ENCODE assay signal across 18 cellular contexts in genomic region chr1:22816063-22816775, GRCh38.
DNase-seq lines count a peak whose midpoint lies in the region; ATAC-seq and TF ChIP-seq lines count a peak whose summit lies in the region.
"Had no signal": no experiment of that assay in that cellular context is flagged by ENCODE, and none has a peak within 500 bp of the region (broad histone marks: within the 10 kb centered on the region; RNA-seq: fewer than 3 reads in every experiment).

No MANE protein-coding gene starts in this region.

- H3K27me3 Mint-ChIP-seq in nephron progenitor cell (ENCODE audit: low read depth, poor library complexity), result peaks cover 12% of the 10 kb centered on the region
- no peaks in the 10 kb centered on the region for H3K27me3 Mint-ChIP-seq in Calu3 (ENCODE audit: unreplicated experiment)
- no peaks in the 10 kb centered on the region for H3K27me3 Mint-ChIP-seq in endodermal cell (ENCODE audit: insufficient read depth)

- no peaks in the 10 kb centered on the region for H3K4me1 ChIP-seq in HEK293 (ENCODE audit: control insufficient read depth, insufficient read depth, low read length)
- H3K4me1 ChIP-seq in thoracic aorta (ENCODE audit: control insufficient read depth in 1 of 2, low read depth in 2 of 2), result peaks cover 0 to 28% of the 10 kb centered on the region in 2 donors
- H3K4me1 ChIP-seq in endodermal cell (ENCODE audit: control insufficient read depth, insufficient read depth, low read length), result peaks cover 13% of the 10 kb centered on the region

- 88 to 92% methylated on average over 5 to 9 of the region's 9 CpGs for WGBS in endodermal cell (ENCODE audit: insufficient coverage in 1 of 2, insufficient read length in 1 of 2), 2 experiments

- ATAC-seq in thoracic aorta (ENCODE audit: insufficient number of reproducible peaks, low FRiP score, low read depth), result no peak

- CTCF ChIA-PET in HEK293 (lab: Yijun Ruan, JAX) (interaction anchor here (1.0 kb wide), 1 partner anchor 111 kb away, joined by 3 read pairs; no protein-coding TSS in a partner anchor), Calu3 (lab: Charles Lee) (no interaction called here)

- H3K27ac ChIP-seq in HEK293 (ENCODE audit: extremely low read depth, low read depth, low read length), result no peak overlapping the region
- H3K27ac ChIP-seq in WERI-Rb-1, result peak overlapping the region; percentile 54; the same call in 1 of the 2 replicates
- H3K27ac ChIP-seq in thoracic aorta, result peak overlapping the region; percentile 64 to 77
- no peak overlapping the region for H3K27ac ChIP-seq in endodermal cell (ENCODE audit: low read depth, low read length)
- H3K27ac ChIP-seq: BLaER1 had no signal

- H3K4me3 Mint-ChIP-seq in nephron progenitor cell, result no peak overlapping the region
- H3K4me3 Mint-ChIP-seq in Calu3 (ENCODE audit: low read depth, unreplicated experiment), result no peak overlapping the region
- H3K4me3 Mint-ChIP-seq in endodermal cell, result no peak overlapping the region

- H3K36me3 Mint-ChIP-seq in nephron progenitor cell (ENCODE audit: low read depth) (no peaks in the 10 kb centered on the region), Calu3 (ENCODE audit: insufficient read depth, unreplicated experiment) (no peaks in the 10 kb centered on the region), endodermal cell (ENCODE audit: low read depth) (no peaks in the 10 kb centered on the region)

- POLR2A ChIA-PET in HEK293 (lab: Yijun Ruan, JAX), result no interaction called here

- no peak for TF ChIP-seq CTCF in HEK293 (tag by site-specific recombination; IDR thresholded peaks at IDR 0.05)
- TF ChIP-seq CTCF in WERI-Rb-1 (IDR thresholded peaks at IDR 0.05; ENCODE audit: low read depth, low read length), result no peak
- TF ChIP-seq CTCF in nephron progenitor cell (IDR thresholded peaks at IDR 0.05), result no peak
- no peak for TF ChIP-seq CTCF in thoracic aorta (IDR thresholded peaks at IDR 0.05)
- TF ChIP-seq CTCF in Calu3 (IDR thresholded peaks at IDR 0.05; ENCODE audit: unreplicated experiment), result no peak
- no peak for TF ChIP-seq CTCF in endodermal cell (conservative IDR thresholded peaks at IDR 0.05)

- BruUV-seq in Calu3 (replicated peaks; lab: Mats Ljungman, UMichigan), result no TSS peak

- intact Hi-C loops in Calu3 (cut with micrococcal nuclease; ENCODE audit: unreplicated experiment), result no loop called here

- H3K4me1 Mint-ChIP-seq in nephron progenitor cell (peaks cover 25% of the 10 kb centered on the region), Calu3 (ENCODE audit: low read depth, unreplicated experiment) (peaks cover 17% of the 10 kb centered on the region), endodermal cell (peaks cover 35% of the 10 kb centered on the region)

- DNase-seq in WERI-Rb-1, result no peak
- DNase-seq in nephron progenitor cell, result no peak
- no peak for DNase-seq in thoracic aorta (ENCODE audit: low spot score)
- DNase-seq in retina, result no peak
- DNase-seq in Calu3, result no peak
- DNase-seq in endodermal cell, result no peak
- DNase-seq: DMS153, EL, H7, Kasumi-1, NCI-H2029, NCI-H2171 treated with DMSO at 0.1 percent for 48 hours, NCI-H510A, NCI-H82, Peyer's patch, SIG-M5 had no signal

- H3K27me3 ChIP-seq in WERI-Rb-1 (ENCODE audit: insufficient read depth, low read depth, severe bottlenecking), result no peaks in the 10 kb centered on the region
- H3K27me3 ChIP-seq in thoracic aorta (replicated peaks; ENCODE audit: insufficient read depth), result no peaks in the 10 kb centered on the region
- no peaks in the 10 kb centered on the region for H3K27me3 ChIP-seq in endodermal cell (ENCODE audit: control insufficient read depth, insufficient read depth, low read length, poor library complexity, severe bottlenecking)
- H3K27me3 ChIP-seq: BLaER1, Peyer's patch had no signal

- H3K27ac Mint-ChIP-seq in nephron progenitor cell, result peak overlapping the region; percentile 57
- H3K27ac Mint-ChIP-seq in Calu3 (ENCODE audit: unreplicated experiment), result no peak overlapping the region
- no peak overlapping the region for H3K27ac Mint-ChIP-seq in endodermal cell

- H3K9me3 Mint-ChIP-seq in nephron progenitor cell (no peaks in the 10 kb centered on the region), Calu3 (ENCODE audit: low read depth, unreplicated experiment) (no peaks in the 10 kb centered on the region), endodermal cell (no peaks in the 10 kb centered on the region)

- H3K4me3 ChIP-seq in HEK293 (ENCODE audit: low read depth, low read length) (no peak overlapping the region), WERI-Rb-1 (ENCODE audit: low read depth, low read length) (no peak overlapping the region), thoracic aorta (no peak overlapping the region), endodermal cell (ENCODE audit: low read length) (no peak overlapping the region)
- H3K4me3 ChIP-seq: BLaER1, Peyer's patch had no signal

- H3K9ac ChIP-seq in endodermal cell (ENCODE audit: extremely low read depth, low read length, poor library complexity, severe bottlenecking), result no peak overlapping the region
- H3K9ac ChIP-seq: BLaER1 had no signal

- H3K9me3 ChIP-seq in HEK293 (ENCODE audit: control insufficient read depth, insufficient read depth, low read depth, low read length) (no peaks in the 10 kb centered on the region), WERI-Rb-1 (ENCODE audit: severe bottlenecking) (no peaks in the 10 kb centered on the region), thoracic aorta (no peaks in the 10 kb centered on the region), endodermal cell (ENCODE audit: control insufficient read depth, low read length) (no peaks in the 10 kb centered on the region)
- H3K9me3 ChIP-seq: BLaER1, Peyer's patch had no signal

- no peaks in the 10 kb centered on the region for H3K36me3 ChIP-seq in HEK293 (ENCODE audit: control insufficient read depth in 2 of 2, insufficient read depth in 1 of 2, low read length in 2 of 2)
- no peaks in the 10 kb centered on the region for H3K36me3 ChIP-seq in WERI-Rb-1
- H3K36me3 ChIP-seq in thoracic aorta, result no peaks in the 10 kb centered on the region
- H3K36me3 ChIP-seq in endodermal cell (ENCODE audit: control insufficient read depth, insufficient read depth, low read length), result no peaks in the 10 kb centered on the region
- H3K36me3 ChIP-seq: BLaER1, Peyer's patch had no signal

TF ChIP-seq in HEK293, 187 proteins besides CTCF, POLR2A, EP300 and RAD21:
- TF ChIP-seq ZNF747 (tag by site-specific recombination; IDR thresholded peaks at IDR 0.05) (no peak), ZNF341 (tag by site-specific recombination; IDR thresholded peaks at IDR 0.05; ENCODE audit: low read depth) (peak; percentile 56), ZNF248 (tag by site-specific recombination; IDR thresholded peaks at IDR 0.05) (no peak), ZNF658 (tag by site-specific recombination; IDR thresholded peaks at IDR 0.05) (0 out of 2 replicates have a peak, but pooled peaks have one; percentile 27), ZNF366 (tag by site-specific recombination; conservative IDR thresholded peaks at IDR 0.05) (no peak), PRDM1 (tag by site-specific recombination; IDR thresholded peaks at IDR 0.05) (no peak)

Comparison
In these comparisons a context has a peak if more than half of its experiments do, and no peak if none do; other contexts are left out.
1. H3K27ac ChIP-seq: peak in WERI-Rb-1 (single experiment) and thoracic aorta (2 of 2); none in HEK293 (single experiment) and endodermal cell (single experiment).